29 cellular contexts compared by ENCODE assay signal in genomic region chr16:74874123-74874522, GRCh38.
DNase-seq lines count a peak whose midpoint lies in the region; ATAC-seq and TF ChIP-seq lines count a peak whose summit lies in the region.
"Had no signal": no experiment of that assay in that cellular context is flagged by ENCODE, and none has a peak within 500 bp of the region (broad histone marks: within the 10 kb centered on the region; RNA-seq: fewer than 3 reads in every experiment).

No MANE protein-coding gene starts in this region.

- H3K27me3 ChIP-seq in CD4-positive, CD25-positive, alpha-beta regulatory T cell (ENCODE audit: control insufficient read depth, insufficient read depth, low read length), result no peaks in the 10 kb centered on the region
- H3K27me3 ChIP-seq: breast epithelium, foreskin keratinocyte, heart right ventricle, MG63 had no signal

- H3K4me1 ChIP-seq in CD4-positive, CD25-positive, alpha-beta regulatory T cell (ENCODE audit: control insufficient read depth, insufficient read depth, low read length, poor library complexity, severe bottlenecking), result no peaks in the 10 kb centered on the region
- H3K4me1 ChIP-seq: breast epithelium, lower lobe of right lung had no signal

- H3K27ac Mint-ChIP-seq in activated CD4-positive, alpha-beta T cell treated with anti-CD3 and anti-CD28 coated beads, Interleukin-2, amount 10 ng/mL, durations not matched to agents 7 days and 5 days, result peak overlapping the region; percentile 80
- H3K27ac Mint-ChIP-seq in CD4-positive, CD25-positive, alpha-beta regulatory T cell, result peak overlapping the region in 2 of 3 donors; percentile 74 to 78
- H3K27ac Mint-ChIP-seq: natural killer cell treated with Interleukin-12 subunit alpha and Interleukin-12 subunit beta and Interleukin-15 and Interleukin-18, amount 100 ng/mL, for 72 hours; type B pancreatic cell had no signal

- H3K27me3 Mint-ChIP-seq in activated CD4-positive, alpha-beta T cell treated with anti-CD3 and anti-CD28 coated beads, Interleukin-2, amount 10 ng/mL, durations not matched to agents 7 days and 5 days, result no peaks in the 10 kb centered on the region
- H3K27me3 Mint-ChIP-seq in CD4-positive, CD25-positive, alpha-beta regulatory T cell, result no peaks in the 10 kb centered on the region
- H3K27me3 Mint-ChIP-seq: CD8-positive, alpha-beta memory T cell; effector memory CD8-positive, alpha-beta T cell; natural killer cell treated with Interleukin-12 subunit alpha and Interleukin-12 subunit beta and Interleukin-15 and Interleukin-18, amount 100 ng/mL, for 72 hours; type B pancreatic cell had no signal

- H3K4me3 ChIP-seq in CD4-positive, CD25-positive, alpha-beta regulatory T cell (ENCODE audit: low read depth, low read length), result no peak overlapping the region
- H3K4me3 ChIP-seq: A549, breast epithelium, heart right ventricle, lower lobe of right lung, MG63, smooth muscle cell had no signal

- no peak overlapping the region for H3K4me3 Mint-ChIP-seq in activated CD4-positive, alpha-beta T cell treated with anti-CD3 and anti-CD28 coated beads, Interleukin-2, amount 10 ng/mL, durations not matched to agents 7 days and 5 days
- H3K4me3 Mint-ChIP-seq in CD4-positive, CD25-positive, alpha-beta regulatory T cell, result no peak overlapping the region
- H3K4me3 Mint-ChIP-seq: CD8-positive, alpha-beta memory T cell; natural killer cell treated with Interleukin-12 subunit alpha and Interleukin-12 subunit beta and Interleukin-15 and Interleukin-18, amount 100 ng/mL, for 72 hours; type B pancreatic cell had no signal

- no peak for ATAC-seq in CD4-positive, CD25-positive, alpha-beta regulatory T cell (ENCODE audit: low read depth in 2 of 2)
- ATAC-seq: lower lobe of right lung had no signal

- POLR2A ChIA-PET in activated CD4-positive, alpha-beta T cell treated with anti-CD3 and anti-CD28 coated beads, Interleukin-2, amount 10 ng/mL, durations not matched to agents 7 days and 5 days (lab: Charles Lee), result interaction anchor here (0.7 kb wide), 1 partner anchor 162 kb away, joined by 3 read pairs; no protein-coding TSS in a partner anchor
- POLR2A ChIA-PET in RWPE1 (lab: Yijun Ruan, JAX; ENCODE audit: low non-redundant PET), result no interaction called here

- H3K27ac ChIP-seq in CD4-positive, CD25-positive, alpha-beta regulatory T cell (ENCODE audit: insufficient read depth, low read length, poor library complexity, severe bottlenecking), result no peak overlapping the region
- H3K27ac ChIP-seq in RWPE1 (peak overlapping the region; percentile 30), cingulate gyrus (ENCODE audit: low read depth, low read length) (peak overlapping the region; percentile 29)
- H3K27ac ChIP-seq: breast epithelium, foreskin keratinocyte, lower lobe of right lung had no signal

- H3K4me1 Mint-ChIP-seq in activated CD4-positive, alpha-beta T cell treated with anti-CD3 and anti-CD28 coated beads, Interleukin-2, amount 10 ng/mL, durations not matched to agents 7 days and 5 days, result peaks cover 25% of the 10 kb centered on the region
- H3K4me1 Mint-ChIP-seq in CD4-positive, CD25-positive, alpha-beta regulatory T cell, result peaks cover 0 to 8% (median 6%) of the 10 kb centered on the region in 4 donors

- no peaks in the 10 kb centered on the region for H3K9me3 ChIP-seq in CD4-positive, CD25-positive, alpha-beta regulatory T cell (ENCODE audit: control insufficient read depth in 2 of 2, low read length in 2 of 2)
- H3K9me3 ChIP-seq: A549, breast epithelium, heart right ventricle, lower lobe of right lung, MG63 had no signal

- no peaks in the 10 kb centered on the region for H3K9me3 Mint-ChIP-seq in activated CD4-positive, alpha-beta T cell treated with anti-CD3 and anti-CD28 coated beads, Interleukin-2, amount 10 ng/mL, durations not matched to agents 7 days and 5 days
- peaks cover 0 to 2% (median 0%) of the 10 kb centered on the region in 7 donors for H3K9me3 Mint-ChIP-seq in CD4-positive, CD25-positive, alpha-beta regulatory T cell
- H3K9me3 Mint-ChIP-seq: CD8-positive, alpha-beta memory T cell; effector memory CD8-positive, alpha-beta T cell; natural killer cell treated with Interleukin-12 subunit alpha and Interleukin-12 subunit beta and Interleukin-15 and Interleukin-18, amount 100 ng/mL, for 72 hours; type B pancreatic cell had no signal

- H3K36me3 ChIP-seq in CD4-positive, CD25-positive, alpha-beta regulatory T cell (ENCODE audit: control insufficient read depth, insufficient read depth, low read length), result peaks cover 31% of the 10 kb centered on the region
- H3K36me3 ChIP-seq: breast epithelium, MG63 had no signal

- no peak for DNase-seq in activated CD4-positive, alpha-beta T cell treated with anti-CD3 and anti-CD28 coated beads, Interleukin-2, amount 10 ng/mL, durations not matched to agents 7 days and 5 days
- DNase-seq in activated CD4-positive, alpha-beta T cell treated with anti-CD3 and anti-CD28 coated beads for 1 hour, result no peak
- DNase-seq in CD4-positive, CD25-positive, alpha-beta regulatory T cell, result peak in 1 of 3 donors; percentile 16
- DNase-seq in RWPE1 (ENCODE audit: low spot score) (no peak), HuH-7.5 (ENCODE audit: low spot score) (no peak), MV-4-11 (lab: John Stamatoyannopoulos, UW) (no peak), NCI-H1048 (lab: John Stamatoyannopoulos, UW) (no peak)
- DNase-seq: activated gamma-delta T cell; AML-193; CD8-positive, alpha-beta memory T cell; cortex of kidney; effector memory CD8-positive, alpha-beta T cell; KBM-7; lower lobe of right lung; MG63; NCI-H1417; NCI-H2029 treated with DMSO at 0.1 percent for 48 hours; NCI-H226; NCI-H774; retina; stimulated activated CD4-positive, alpha-beta T cell treated with anti-CD3 and anti-CD28 coated beads, Interleukin-1b, Interleukin-23, amount 100 ng/mL, for 48 hours had no signal

- CTCF ChIA-PET in activated CD4-positive, alpha-beta T cell treated with anti-CD3 and anti-CD28 coated beads, Interleukin-2, amount 10 ng/mL, durations not matched to agents 7 days and 5 days (lab: Charles Lee), result interaction anchor here (0.7 to 3.9 kb wide), 2 partner anchors 11 to 432 kb away, joined by 4 to 14 read pairs; no protein-coding TSS in a partner anchor
- CTCF ChIA-PET in RWPE1 (lab: Yijun Ruan, JAX), result interaction anchor here (0.6 to 1.0 kb wide), 2 partner anchors 12 to 54 kb away, joined by 4 to 5 read pairs; no protein-coding TSS in a partner anchor

- H3K36me3 Mint-ChIP-seq in activated CD4-positive, alpha-beta T cell treated with anti-CD3 and anti-CD28 coated beads, Interleukin-2, amount 10 ng/mL, durations not matched to agents 7 days and 5 days (ENCODE audit: low read depth), result peaks cover 30% of the 10 kb centered on the region
- peaks cover 36% of the 10 kb centered on the region for H3K36me3 Mint-ChIP-seq in CD4-positive, CD25-positive, alpha-beta regulatory T cell

- TF ChIP-seq CTCF in RWPE1 (conservative IDR thresholded peaks at IDR 0.05; ENCODE audit: low read depth), result no peak
